Comparison of ENCODE assay signal across 10 cellular contexts in genomic region chrX:6738518-6739470, GRCh38.
DNase-seq lines count a peak whose midpoint lies in the region; ATAC-seq and TF ChIP-seq lines count a peak whose summit lies in the region.
"Had no signal": no experiment of that assay in that cellular context is flagged by ENCODE, and none has a peak within 500 bp of the region (broad histone marks: within the 10 kb centered on the region; RNA-seq: fewer than 3 reads in every experiment).

No MANE protein-coding gene starts in this region.

- no peak overlapping the region for H3K4me3 Mint-ChIP-seq in activated CD4-positive, alpha-beta T cell treated with anti-CD3 and anti-CD28 coated beads, Interleukin-2, amount 10 ng/mL, durations not matched to agents 24 days and 14 days
- H3K4me3 Mint-ChIP-seq in stimulated activated naive CD8-positive, alpha-beta T cell treated with anti-CD3 and anti-CD28 coated beads, Interleukin-15, amount 100 ng/mL, for 72 hours, result peak overlapping the region in 1 of 2 donors; percentile 59

- no peaks in the 10 kb centered on the region for H3K4me1 ChIP-seq in vagina

- no peak overlapping the region for H3K27ac Mint-ChIP-seq in activated CD4-positive, alpha-beta T cell treated with anti-CD3 and anti-CD28 coated beads, Interleukin-2, amount 10 ng/mL, durations not matched to agents 24 days and 14 days
- peak overlapping the region; percentile 33 to 90 for H3K27ac Mint-ChIP-seq in stimulated activated naive CD8-positive, alpha-beta T cell treated with anti-CD3 and anti-CD28 coated beads, Interleukin-15, amount 100 ng/mL, for 72 hours

- TF ChIP-seq CTCF in vagina (IDR thresholded peaks at IDR 0.05), result no peak

- ATAC-seq in HG02588 (IDR thresholded peaks at IDR 0.05; ENCODE audit: unreplicated experiment) (peak; percentile 94), HG03469 (IDR thresholded peaks at IDR 0.05; ENCODE audit: unreplicated experiment) (peak; percentile 97)
- peak; percentile 73 for ATAC-seq in stimulated activated naive CD8-positive, alpha-beta T cell treated with anti-CD3 and anti-CD28 coated beads, Interleukin-15, amount 100 ng/mL, for 72 hours
- ATAC-seq: naive thymus-derived CD8-positive, alpha-beta T cell had no signal

- no peaks in the 10 kb centered on the region for H3K27me3 ChIP-seq in vagina

- H3K4me3 ChIP-seq in vagina, result no peak overlapping the region

- no peaks in the 10 kb centered on the region for H3K27me3 Mint-ChIP-seq in activated CD4-positive, alpha-beta T cell treated with anti-CD3 and anti-CD28 coated beads, Interleukin-2, amount 10 ng/mL, durations not matched to agents 24 days and 14 days
- no peaks in the 10 kb centered on the region for H3K27me3 Mint-ChIP-seq in stimulated activated naive CD8-positive, alpha-beta T cell treated with anti-CD3 and anti-CD28 coated beads, Interleukin-15, amount 100 ng/mL, for 72 hours
- H3K27me3 Mint-ChIP-seq: naive thymus-derived CD8-positive, alpha-beta T cell had no signal

- no peak overlapping the region for H3K27ac ChIP-seq in vagina

- H3K4me1 Mint-ChIP-seq in activated CD4-positive, alpha-beta T cell treated with anti-CD3 and anti-CD28 coated beads, Interleukin-2, amount 10 ng/mL, durations not matched to agents 24 days and 14 days, result no peaks in the 10 kb centered on the region
- H3K4me1 Mint-ChIP-seq in stimulated activated naive CD8-positive, alpha-beta T cell treated with anti-CD3 and anti-CD28 coated beads, Interleukin-15, amount 100 ng/mL, for 72 hours, result peaks cover 14% of the 10 kb centered on the region

- no peaks in the 10 kb centered on the region for H3K36me3 ChIP-seq in vagina

- no peak for TF ChIP-seq POLR2A in vagina (IDR thresholded peaks at IDR 0.05)

- no peaks in the 10 kb centered on the region for H3K9me3 Mint-ChIP-seq in activated CD4-positive, alpha-beta T cell treated with anti-CD3 and anti-CD28 coated beads, Interleukin-2, amount 10 ng/mL, durations not matched to agents 24 days and 14 days
- H3K9me3 Mint-ChIP-seq in stimulated activated naive CD8-positive, alpha-beta T cell treated with anti-CD3 and anti-CD28 coated beads, Interleukin-15, amount 100 ng/mL, for 72 hours, result no peaks in the 10 kb centered on the region

- peak; percentile 49 for DNase-seq in activated CD4-positive, alpha-beta T cell treated with anti-CD3 and anti-CD28 coated beads, Interleukin-2, amount 10 ng/mL, durations not matched to agents 24 days and 14 days
- DNase-seq in activated CD4-positive, alpha-beta T cell treated with anti-CD3 and anti-CD28 coated beads for 1 hour, result no peak
- DNase-seq in stimulated activated naive CD8-positive, alpha-beta T cell treated with anti-CD3 and anti-CD28 coated beads, Interleukin-15, amount 100 ng/mL, for 72 hours, result peak in 1 of 2 donors; percentile 1
- DNase-seq in ureter (ENCODE audit: low spot score) (no peak), NCI-H1694 treated with DMSO at 0.1 percent for 48 hours (lab: John Stamatoyannopoulos, UW) (no peak), vagina (ENCODE audit: extremely low spot score in 2 of 2) (no peak)
- DNase-seq: stimulated activated CD4-positive, alpha-beta T cell treated with anti-CD3 and anti-CD28 coated beads, Interleukin-4, amount 100 ng/mL, for 1 hour had no signal

- no peaks in the 10 kb centered on the region for H3K36me3 Mint-ChIP-seq in activated CD4-positive, alpha-beta T cell treated with anti-CD3 and anti-CD28 coated beads, Interleukin-2, amount 10 ng/mL, durations not matched to agents 24 days and 14 days (ENCODE audit: low read depth)
- H3K36me3 Mint-ChIP-seq: naive thymus-derived CD8-positive, alpha-beta T cell had no signal

- intact Hi-C loops in activated CD4-positive, alpha-beta T cell treated with anti-CD3 and anti-CD28 coated beads, Interleukin-2, amount 10 ng/mL, durations not matched to agents 24 days and 14 days (cut with micrococcal nuclease), result no loop called here
- intact Hi-C loops in vagina (cut with DNase I), result no loop called here

- no peaks in the 10 kb centered on the region for H3K9me3 ChIP-seq in vagina
